Comparison of ENCODE assay signal across 9 cellular contexts in genomic region chr1:228088586-228089498, GRCh38. TPM values are rescaled to one million over a fixed set of nuclear protein-coding genes. Genes with fewer than 3 reads are reported as not detected.
DNase-seq lines count a peak whose midpoint lies in the region; ATAC-seq and TF ChIP-seq lines count a peak whose summit lies in the region.
"Had no signal": no experiment of that assay in that cellular context is flagged by ENCODE, and none has a peak within 500 bp of the region (broad histone marks: within the 10 kb centered on the region; RNA-seq: fewer than 3 reads in every experiment).

No MANE protein-coding gene starts in this region.

- H3K4me3 ChIP-seq in PC-9 (no peak overlapping the region), neutrophil (ENCODE audit: low read depth in 1 of 2, low read length in 1 of 2) (peak overlapping the region; percentile 30 to 33)

- H3K36me3 ChIP-seq in PC-9 (ENCODE audit: low read depth): peaks cover 56% of the 10 kb centered on the region
- H3K36me3 ChIP-seq in neutrophil: peaks cover 9% of the 10 kb centered on the region

- no peaks in the 10 kb centered on the region for H3K9me3 Mint-ChIP-seq in effector memory CD8-positive, alpha-beta T cell

- H2AFZ ChIP-seq in PC-9: no peak overlapping the region

- ATAC-seq in effector memory CD8-positive, alpha-beta T cell (replicated peaks): peak; percentile 64

- H3K36me3 Mint-ChIP-seq in effector memory CD8-positive, alpha-beta T cell (ENCODE audit: insufficient read depth): peaks cover 76% of the 10 kb centered on the region

- no peak for TF ChIP-seq CTCF in PC-9 (conservative IDR thresholded peaks at IDR 0.05)
- peak; percentile 21 for TF ChIP-seq CTCF in neutrophil (IDR thresholded peaks at IDR 0.05)

- POLR2A ChIA-PET in PC-9 (lab: Charles Lee; ENCODE audit: unreplicated experiment): no interaction called here

- H3K27ac ChIP-seq in PC-9 (no peak overlapping the region), neutrophil (peak overlapping the region; percentile 88)

- BruUV-seq in PC-9 (replicated peaks; lab: Mats Ljungman, UMichigan): no TSS peak

- H3K9me2 ChIP-seq in PC-9 (ENCODE audit: insufficient read depth): no peaks in the 10 kb centered on the region

- H3F3A ChIP-seq in PC-9 (ENCODE audit: insufficient read depth, low read depth): peaks cover 62% of the 10 kb centered on the region; the same call in 1 of the 2 replicates

- no peaks in the 10 kb centered on the region for H3K27me3 Mint-ChIP-seq in effector memory CD8-positive, alpha-beta T cell

- H3K9me3 ChIP-seq in PC-9 (ENCODE audit: insufficient read depth, low read depth) (peaks cover under 1% of the 10 kb centered on the region; the same call in 1 of the 2 replicates), neutrophil (no peaks in the 10 kb centered on the region)

- peaks cover 100% of the 10 kb centered on the region for H4K20me1 ChIP-seq in PC-9 (ENCODE audit: insufficient read depth)

- peaks cover 100% of the 10 kb centered on the region for H3K79me2 ChIP-seq in PC-9 (ENCODE audit: low read depth)

- H3K4me1 Mint-ChIP-seq in effector memory CD8-positive, alpha-beta T cell (ENCODE audit: low read depth in 2 of 2): peaks cover 82 to 86% of the 10 kb centered on the region in 2 donors

- intact Hi-C loops in PC-9 (cut with micrococcal nuclease; ENCODE audit: unreplicated experiment): no loop called here

- CTCF ChIA-PET in PC-9 (lab: Charles Lee): interaction anchor here (0.6 kb wide), 2 partner anchors 28 to 530 kb away, joined by 3 to 4 read pairs; no protein-coding TSS in a partner anchor

- H3K4me2 ChIP-seq in PC-9: peak overlapping the region; percentile 100; the same call in 1 of the 2 replicates

- H3K27me3 ChIP-seq in PC-9 (ENCODE audit: insufficient read depth, low read depth) (no peaks in the 10 kb centered on the region), neutrophil (no peaks in the 10 kb centered on the region)

- H3K4me1 ChIP-seq in PC-9 (replicated peaks; ENCODE audit: insufficient read depth) (peaks cover 72% of the 10 kb centered on the region), neutrophil (ENCODE audit: control insufficient read depth in 1 of 2, insufficient read depth in 1 of 2, low read depth in 1 of 2, low read length in 1 of 2) (peaks cover 90 to 92% of the 10 kb centered on the region in 2 experiments)

- H3K4me3 Mint-ChIP-seq in effector memory CD8-positive, alpha-beta T cell: peak overlapping the region; percentile 78 to 79

- DNase-seq in GF-D8 (lab: John Stamatoyannopoulos, UW): peak; percentile 65
- no peak for DNase-seq in PC-9
- DNase-seq in effector memory CD8-positive, alpha-beta T cell: no peak
- DNase-seq in iPS-NIHi7 (ENCODE audit: extremely low spot score): no peak
- no peak for DNase-seq in HPDE6-E6E7 (ENCODE audit: extremely low spot score)
- DNase-seq in activated CD4-positive, CD25-positive, alpha-beta regulatory T cell (lab: John Stamatoyannopoulos, UW): no peak
- DNase-seq in RKO (ENCODE audit: low spot score): no peak
- DNase-seq: NCI-H526 treated with DMSO at 0.1 percent for 48 hours had no signal

- H3K27ac Mint-ChIP-seq in effector memory CD8-positive, alpha-beta T cell: peak overlapping the region; percentile 93 to 97

RNA-seq across cellular contexts. Expression of gene ARF1, which starts 6.3 kb away (rescaled TPM):
- total RNA-seq in PC-9 (2021): 431 and 595 TPM in 2 replicates

RNA-seq across cellular contexts. Expression of gene C1orf35, which starts 14.3 kb away (rescaled TPM):
- total RNA-seq in PC-9 (2021): 26.4 and 37.6 TPM in 2 replicates

RNA-seq across cellular contexts. Expression of gene MRPL55, which starts 20.3 kb away (rescaled TPM):
- 81.0 and 84.4 TPM in 2 replicates for total RNA-seq in PC-9 (2021)

RNA-seq across cellular contexts. Expression of gene GUK1, which starts 51.2 kb away (rescaled TPM):
- total RNA-seq in PC-9 (2021): 239 and 278 TPM in 2 replicates
